Comparison of ENCODE assay signal across 32 cellular contexts in the genomic region with DNA sequence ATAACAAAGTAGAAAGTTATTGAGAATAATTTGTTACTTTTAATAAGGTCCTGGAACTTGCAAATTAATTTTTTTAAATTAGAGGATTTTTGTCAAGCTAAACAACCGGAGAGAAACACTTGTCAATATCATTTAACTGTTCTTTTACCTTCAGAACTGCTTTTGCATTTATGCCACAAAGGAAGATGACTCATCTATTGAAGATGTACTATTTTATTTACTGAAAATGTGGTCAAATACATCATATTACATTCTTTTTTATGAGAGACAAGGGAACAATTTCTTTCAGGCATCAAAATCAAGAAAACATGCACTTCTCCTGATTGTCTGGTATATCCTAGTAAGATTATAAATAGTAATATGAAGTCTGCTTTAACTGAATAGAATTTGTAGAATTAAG.
"Had no signal": no experiment of that assay in that cellular context is flagged by ENCODE, and none has a peak within 500 bp of the region (broad histone marks: within the 10 kb centered on the region; RNA-seq: fewer than 3 reads in every experiment).

No MANE protein-coding gene starts in this region.

- H3K4me1 ChIP-seq: ascending aorta, left lung, lower lobe of right lung, neural progenitor cell, parathyroid adenoma, right atrium auricular region, stomach, tibial artery, upper lobe of right lung had no signal

- H3K27ac ChIP-seq: ascending aorta, brain microvascular endothelial cell, left lung, lower lobe of right lung, neural progenitor cell, parathyroid adenoma, right atrium auricular region, stomach, tibial artery, upper lobe of right lung, WERI-Rb-1 had no signal

- H3K79me2 ChIP-seq: parathyroid adenoma had no signal

- H3K9me3 ChIP-seq: ascending aorta, left lung, lower lobe of right lung, right atrium auricular region, tibial artery, upper lobe of right lung had no signal

- H3K4me2 ChIP-seq: neural progenitor cell had no signal

- H3K36me3 ChIP-seq: ascending aorta, brain microvascular endothelial cell, left lung, lower lobe of right lung, neural progenitor cell, right atrium auricular region, stomach, tibial artery, upper lobe of right lung, WERI-Rb-1 had no signal

- H3K27ac Mint-ChIP-seq: activated CD4-positive, alpha-beta memory T cell treated with anti-CD3 and anti-CD28 coated beads for 36 hours; activated CD4-positive, alpha-beta T cell treated with anti-CD3 and anti-CD28 coated beads, Interleukin-2, amount 10 ng/mL, durations not matched to agents 24 days and 14 days; activated naive CD4-positive, alpha-beta T cell treated with anti-CD3 and anti-CD28 coated beads for 36 hours; activated naive CD8-positive, alpha-beta T cell treated with anti-CD3 and anti-CD28 coated beads for 36 hours; activated T-helper 1 cell treated with anti-CD3 and anti-CD28 coated beads, Interleukin-12 subunit alpha, Interleukin-12 subunit beta, Interleukin-2, Interleukin-4 antibody, amounts not matched to agents 30 ng/mL and 10 ng/mL and 1 ng/mL, durations not matched to agents 14 hours and 24 hours and 36 hours; dendritic cell treated with granulocyte-macrophage colony-stimulating factor and Interleukin-4, amounts not matched to agents 40 ng/mL and 50 ng/mL, for 4 days; endodermal cell; natural killer cell; neural progenitor cell; stimulated activated naive B cell treated with anti-CD40 and anti-IgM and Interleukin-4, amounts not matched to agents 10 μg/mL and 1 μg/mL and 100 μg/mL, for 72 hours; T-helper 2 cell treated with Interferon-gamma antibody and Interleukin-4, amounts not matched to agents 5 μg/mL and 100 μg/mL, for 36 hours had no signal

- H2AFZ ChIP-seq: neural progenitor cell, parathyroid adenoma had no signal

- H3K27me3 ChIP-seq: ascending aorta, brain microvascular endothelial cell, left lung, neural progenitor cell, right atrium auricular region, stomach, tibial artery, upper lobe of right lung had no signal

- FAIRE-seq: islet of Langerhans had no signal

- DNase-seq: activated CD4-positive, alpha-beta memory T cell treated with anti-CD3 and anti-CD28 coated beads for 36 hours; activated CD4-positive, alpha-beta T cell treated with anti-CD3 and anti-CD28 coated beads, Interleukin-2, amount 10 ng/mL, durations not matched to agents 24 days and 14 days; activated CD4-positive, CD25-positive, alpha-beta regulatory T cell treated with anti-CD3 and anti-CD28 coated beads, Interleukin-2, amount 50 U/mL, for 72 hours; activated CD8-positive, alpha-beta memory T cell treated with anti-CD3 and anti-CD28 coated beads, Interleukin-2, amount 50 U/mL, for 4 hours; activated effector memory CD4-positive, alpha-beta T cell treated with anti-CD3 and anti-CD28 coated beads, Interleukin-2, amount 50 U/mL, for 16 hours; activated naive CD4-positive, alpha-beta T cell treated with anti-CD3 and anti-CD28 coated beads for 36 hours; activated naive CD8-positive, alpha-beta T cell treated with anti-CD3 and anti-CD28 coated beads for 36 hours; activated T-cell treated with anti-CD3 and anti-CD28 coated beads, Interleukin-2, amount 50 U/mL, for 1 hour; brain microvascular endothelial cell; central memory CD4-positive, alpha-beta T cell; endodermal cell; left lung; lower lobe of right lung; mesendoderm; natural killer cell; occipital lobe; stimulated activated CD4-positive, alpha-beta T cell treated with anti-CD3 and anti-CD28 coated beads, Interleukin-15, amount 100 ng/mL, for 24 hours; stimulated activated CD4-positive, alpha-beta T cell treated with anti-CD3 and anti-CD28 coated beads, Interleukin-2, amount 100 ng/mL, for 24 hours; stimulated activated naive B cell treated with anti-CD40 and anti-IgM and Interleukin-4, amounts not matched to agents 10 μg/mL and 1 μg/mL and 100 μg/mL, for 72 hours; stomach; tibial artery; upper lobe of right lung; WERI-Rb-1 had no signal

- H3K4me3 Mint-ChIP-seq: activated CD4-positive, alpha-beta memory T cell treated with anti-CD3 and anti-CD28 coated beads for 36 hours; activated CD4-positive, alpha-beta T cell treated with anti-CD3 and anti-CD28 coated beads, Interleukin-2, amount 10 ng/mL, durations not matched to agents 24 days and 14 days; activated naive CD4-positive, alpha-beta T cell treated with anti-CD3 and anti-CD28 coated beads for 36 hours; activated naive CD8-positive, alpha-beta T cell treated with anti-CD3 and anti-CD28 coated beads for 36 hours; activated T-helper 1 cell treated with anti-CD3 and anti-CD28 coated beads, Interleukin-12 subunit alpha, Interleukin-12 subunit beta, Interleukin-2, Interleukin-4 antibody, amounts not matched to agents 30 ng/mL and 10 ng/mL and 1 ng/mL, durations not matched to agents 14 hours and 24 hours and 36 hours; dendritic cell treated with granulocyte-macrophage colony-stimulating factor and Interleukin-4, amounts not matched to agents 40 ng/mL and 50 ng/mL, for 4 days; endodermal cell; natural killer cell; neural progenitor cell; stimulated activated naive B cell treated with anti-CD40 and anti-IgM and Interleukin-4, amounts not matched to agents 10 μg/mL and 1 μg/mL and 100 μg/mL, for 72 hours; T-helper 2 cell treated with Interferon-gamma antibody and Interleukin-4, amounts not matched to agents 5 μg/mL and 100 μg/mL, for 36 hours had no signal

- H3K36me3 Mint-ChIP-seq: activated CD4-positive, alpha-beta memory T cell treated with anti-CD3 and anti-CD28 coated beads for 36 hours; activated naive CD8-positive, alpha-beta T cell treated with anti-CD3 and anti-CD28 coated beads for 36 hours; natural killer cell; neural progenitor cell; stimulated activated naive B cell treated with anti-CD40 and anti-IgM and Interleukin-4, amounts not matched to agents 10 μg/mL and 1 μg/mL and 100 μg/mL, for 72 hours had no signal

- ATAC-seq: esophagus mucosa; left lung; lower lobe of right lung; natural killer cell; stimulated activated naive B cell treated with anti-CD40 and anti-IgM and Interleukin-4, amounts not matched to agents 10 μg/mL and 1 μg/mL and 100 μg/mL, for 72 hours; upper lobe of right lung had no signal

- H3K27me3 Mint-ChIP-seq: activated CD4-positive, alpha-beta memory T cell treated with anti-CD3 and anti-CD28 coated beads for 36 hours; activated CD4-positive, alpha-beta T cell treated with anti-CD3 and anti-CD28 coated beads, Interleukin-2, amount 10 ng/mL, durations not matched to agents 24 days and 14 days; activated naive CD8-positive, alpha-beta T cell treated with anti-CD3 and anti-CD28 coated beads for 36 hours; dendritic cell treated with granulocyte-macrophage colony-stimulating factor and Interleukin-4, amounts not matched to agents 40 ng/mL and 50 ng/mL, for 4 days; stimulated activated naive B cell treated with anti-CD40 and anti-IgM and Interleukin-4, amounts not matched to agents 10 μg/mL and 1 μg/mL and 100 μg/mL, for 72 hours had no signal

- H3K4me1 Mint-ChIP-seq: activated CD4-positive, alpha-beta T cell treated with anti-CD3 and anti-CD28 coated beads, Interleukin-2, amount 10 ng/mL, durations not matched to agents 24 days and 14 days; activated naive CD8-positive, alpha-beta T cell treated with anti-CD3 and anti-CD28 coated beads for 36 hours; endodermal cell; natural killer cell; neural progenitor cell; stimulated activated naive B cell treated with anti-CD40 and anti-IgM and Interleukin-4, amounts not matched to agents 10 μg/mL and 1 μg/mL and 100 μg/mL, for 72 hours had no signal

- H3K9me3 Mint-ChIP-seq: activated CD4-positive, alpha-beta T cell treated with anti-CD3 and anti-CD28 coated beads, Interleukin-2, amount 10 ng/mL, durations not matched to agents 24 days and 14 days; activated naive CD8-positive, alpha-beta T cell treated with anti-CD3 and anti-CD28 coated beads for 36 hours; dendritic cell treated with granulocyte-macrophage colony-stimulating factor and Interleukin-4, amounts not matched to agents 40 ng/mL and 50 ng/mL, for 4 days; endodermal cell; neural progenitor cell; stimulated activated naive B cell treated with anti-CD40 and anti-IgM and Interleukin-4, amounts not matched to agents 10 μg/mL and 1 μg/mL and 100 μg/mL, for 72 hours had no signal

- H3K4me3 ChIP-seq: ascending aorta, left lung, lower lobe of right lung, neural progenitor cell, right atrium auricular region, stomach, tibial artery, upper lobe of right lung had no signal

- H3K9ac ChIP-seq: neural progenitor cell, parathyroid adenoma had no signal
